13 cellular contexts compared by ENCODE assay signal in genomic region chr1:46801323-46802055, GRCh38. TPM values are rescaled to one million over a fixed set of nuclear protein-coding genes. Genes with fewer than 3 reads are reported as not detected.
"Had no signal": no experiment of that assay in that cellular context is flagged by ENCODE, and none has a peak within 500 bp of the region (broad histone marks: within the 10 kb centered on the region; RNA-seq: fewer than 3 reads in every experiment).

No MANE protein-coding gene starts in this region.

- H3K4me3 ChIP-seq: right lobe of liver had no signal

- ATAC-seq: activated CD4-positive, CD25-positive, alpha-beta regulatory T cell treated with anti-CD3 and anti-CD28 coated beads, Interleukin-2, amount 50 U/mL, for 24 hours; heart right ventricle; natural killer cell; right lobe of liver; stimulated activated effector memory CD8-positive, alpha-beta T cell treated with anti-CD3 and anti-CD28 coated beads, Interleukin-12 subunit alpha, Interleukin-12 subunit beta, amount 100 ng/mL, for 72 hours had no signal

- H3K36me3 ChIP-seq: heart right ventricle, right lobe of liver had no signal

- H3K27me3 ChIP-seq: right lobe of liver had no signal

- H3K27ac ChIP-seq: right lobe of liver had no signal

- H3K9me3 ChIP-seq: heart right ventricle, right lobe of liver had no signal

- H3K4me1 ChIP-seq: right lobe of liver had no signal

- DNase-seq: activated CD4-positive, alpha-beta T cell treated with anti-CD3 and anti-CD28 coated beads, Interleukin-2, amount 50 U/mL, for 4 hours; aorta; foreskin melanocyte; heart right ventricle; natural killer cell; right lobe of liver; SW 1271 had no signal

RNA-seq across cellular contexts. Expression of gene CYP4B1, which starts 2.6 kb away (rescaled TPM):
- total RNA-seq: bronchial epithelial cell, chondrocyte, lung microvascular endothelial cell, natural killer cell, progenitor cell of endocrine pancreas had no signal
